Comparison of ENCODE assay signal across 1 cellular context in genomic region chr17:40056379-40057005, GRCh38.
TF ChIP-seq lines count a peak whose summit lies in the region.

No MANE protein-coding gene starts in this region.

TF ChIP-seq in K562, 482 proteins besides CTCF, POLR2A, EP300 and RAD21:
- TF ChIP-seq ZNF280B (CRISPR knock-in tag; IDR thresholded peaks at IDR 0.05) (no peak), PTRF (tag; IDR thresholded peaks at IDR 0.05) (no peak), ZNF41 (CRISPR knock-in tag; conservative IDR thresholded peaks at IDR 0.05) (no peak), MXI1 (IDR thresholded peaks at IDR 0.05; ENCODE audit: low read depth, low read length) (no peak), SP2 (IDR thresholded peaks at IDR 0.05; ENCODE audit: extremely low read depth, low read depth, low read length, poor library complexity, severe bottlenecking) (no peak), MAFF (IDR thresholded peaks at IDR 0.05; ENCODE audit: low read length) (no peak), SAFB2 (IDR thresholded peaks at IDR 0.05; ENCODE audit: borderline replicate concordance, low read depth, low read length, severe bottlenecking) (no peak), ZNF212 (CRISPR knock-in tag; IDR thresholded peaks at IDR 0.05) (no peak), NKRF (IDR thresholded peaks at IDR 0.05; ENCODE audit: borderline replicate concordance) (no peak), CHAMP1 (IDR thresholded peaks at IDR 0.05) (no peak), NONO (IDR thresholded peaks at IDR 0.05; ENCODE audit: low read depth in 2 of 2, low read length in 1 of 2) (no peak), ESRRA (IDR thresholded peaks at IDR 0.05; ENCODE audit: borderline replicate concordance, low read depth) (no peak), TEAD2 (tag; IDR thresholded peaks at IDR 0.05) (no peak), EZH2 (IDR thresholded peaks at IDR 0.05; ENCODE audit: borderline replicate concordance, low read depth, low read length) (no peak), EHMT2 (IDR thresholded peaks at IDR 0.05) (no peak), PKNOX1 (IDR thresholded peaks at IDR 0.05) (no peak), ESRRB (CRISPR knock-in tag; IDR thresholded peaks at IDR 0.05; ENCODE audit: borderline replicate concordance) (no peak), XRCC4 (IDR thresholded peaks at IDR 0.05; ENCODE audit: extremely low read depth, insufficient read depth, insufficient read length) (no peak), HNRNPK (IDR thresholded peaks at IDR 0.05; ENCODE audit: low read depth, low read length, poor library complexity, severe bottlenecking) (no peak)
TF ChIP-seq in K562: peak in this region for 0.
